Comparison of ENCODE assay signal across 16 cellular contexts in the genomic region with DNA sequence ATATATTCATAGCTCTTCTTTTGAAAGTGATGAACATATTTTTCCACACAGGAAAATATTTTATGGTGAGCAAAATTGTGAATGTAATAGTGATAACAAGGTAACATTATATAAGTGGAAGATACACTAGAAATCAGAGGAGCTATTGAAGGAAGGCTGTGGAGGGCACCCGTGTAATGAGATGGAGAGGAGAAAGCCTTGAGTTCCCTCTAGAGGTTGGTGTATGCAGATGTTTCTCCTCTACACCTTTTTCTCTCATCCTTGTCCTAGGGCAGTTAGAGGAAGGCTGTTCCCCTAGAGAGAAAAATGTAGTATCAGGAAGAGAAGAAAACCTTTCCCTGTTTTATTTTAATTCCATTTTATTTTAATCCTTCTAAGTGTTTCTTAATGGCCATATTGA. TPM values are rescaled to one million over a fixed set of nuclear protein-coding genes. Genes with fewer than 3 reads are reported as not detected.
DNase-seq lines count a peak whose midpoint lies in the region; ATAC-seq, FAIRE-seq and TF ChIP-seq lines count a peak whose summit lies in the region.
"Had no signal": no experiment of that assay in that cellular context is flagged by ENCODE, and none has a peak within 500 bp of the region (broad histone marks: within the 10 kb centered on the region; RNA-seq: fewer than 3 reads in every experiment).

No MANE protein-coding gene starts in this region.

- H3K27me3 ChIP-seq in BE2C (no peaks in the 10 kb centered on the region), Panc1 (ENCODE audit: control insufficient read depth, insufficient read depth, low read length) (no peaks in the 10 kb centered on the region), tibial nerve (no peaks in the 10 kb centered on the region)
- H3K27me3 ChIP-seq: testis had no signal

- no peaks in the 10 kb centered on the region for H3K36me3 Mint-ChIP-seq in endothelial cell (ENCODE audit: low read depth, unreplicated experiment)
- H3K36me3 Mint-ChIP-seq: CD8-positive, alpha-beta memory T cell had no signal

- H3K4me3 ChIP-seq in BE2C (ENCODE audit: low read depth, low read length) (no peak overlapping the region), Panc1 (ENCODE audit: low read depth in 2 of 2, low read length in 2 of 2) (no peak overlapping the region), kidney (ENCODE audit: low read length in 2 of 2) (no peak overlapping the region), tibial nerve (no peak overlapping the region)
- H3K4me3 ChIP-seq: testis had no signal

- DNase-seq in BE2C (no peak), GM13977 (ENCODE audit: low spot score) (no peak), Panc1 (ENCODE audit: low read depth, low spot score) (no peak), kidney (no peak), tibial nerve (ENCODE audit: low spot score in 2 of 2) (no peak), endothelial cell (ENCODE audit: low spot score) (no peak), NCI-H446 treated with DMSO at 0.1 percent for 48 hours (lab: John Stamatoyannopoulos, UW) (no peak), nucleus accumbens (lab: John Stamatoyannopoulos, UW) (no peak)
- DNase-seq: activated CD8-positive, alpha-beta memory T cell treated with anti-CD3 and anti-CD28 coated beads for 24 hours; NCI-H1092; occipital lobe; stimulated activated CD4-positive, alpha-beta T cell treated with anti-CD3 and anti-CD28 coated beads, Interleukin-4, amount 100 ng/mL, for 4 hours; testis had no signal

- no peaks in the 10 kb centered on the region for H3K9me3 Mint-ChIP-seq in endothelial cell (ENCODE audit: unreplicated experiment)

- no TSS peak for BruUV-seq in Panc1 (replicated peaks; lab: Mats Ljungman, UMichigan)

- in situ Hi-C loops in GM13977 (cut with MboI; ENCODE audit: low pct_unique_long_range_greater_than_20kb, low sequenced_read_pairs, unreplicated experiment): no loop called here
- in situ Hi-C loops in Panc1 (cut with HindIII; ENCODE audit: low pct_unique_long_range_greater_than_20kb, low sequenced_read_pairs): no loop called here

- H3K4me1 Mint-ChIP-seq in endothelial cell (ENCODE audit: unreplicated experiment): peaks cover 6% of the 10 kb centered on the region
- H3K4me1 Mint-ChIP-seq: CD8-positive, alpha-beta memory T cell had no signal

- TF ChIP-seq POLR2A in tibial nerve (IDR thresholded peaks at IDR 0.05): no peak

- WGBS in tibial nerve, 2 donors: 0 to 3% methylated on average over 1 of the region's 1 CpG

- peak; percentile 65; the same call in 1 of the 2 replicates for ATAC-seq in Panc1
- ATAC-seq: Right ventricle myocardium inferior had no signal

- H3K27ac ChIP-seq in Panc1 (ENCODE audit: low read length): no peak overlapping the region
- no peak overlapping the region for H3K27ac ChIP-seq in kidney (ENCODE audit: low read depth in 2 of 2, low read length in 2 of 2)
- no peak overlapping the region for H3K27ac ChIP-seq in tibial nerve
- H3K27ac ChIP-seq: testis had no signal

- intact Hi-C loops in Panc1 (cut with micrococcal nuclease; ENCODE audit: unreplicated experiment) (no loop called here), kidney (cut with DNase I) (no loop called here)

- no peak overlapping the region for H3K4me3 Mint-ChIP-seq in endothelial cell (ENCODE audit: unreplicated experiment)
- H3K4me3 Mint-ChIP-seq: CD8-positive, alpha-beta memory T cell had no signal

- no peak overlapping the region for H3K9ac ChIP-seq in kidney (ENCODE audit: low read length in 2 of 2)

- TF ChIP-seq EP300 in tibial nerve (IDR thresholded peaks at IDR 0.05): no peak

- no peak for FAIRE-seq in kidney (lab: Jason Lieb, UNC)
- FAIRE-seq: endometrium had no signal

- TF ChIP-seq CTCF in BE2C (IDR thresholded peaks at IDR 0.05; ENCODE audit: low read depth, low read length) (peak; percentile 41), GM13977 (IDR thresholded peaks at IDR 0.05; ENCODE audit: extremely low read depth, insufficient read depth, missing control alignments) (peak; percentile 18), Panc1 (IDR thresholded peaks at IDR 0.05) (peak; percentile 37; the same call in 1 of the 2 replicates), kidney (IDR thresholded peaks at IDR 0.05; ENCODE audit: borderline replicate concordance, extremely low read depth, insufficient read depth) (peak; percentile 21), tibial nerve (IDR thresholded peaks at IDR 0.05) (no peak), endothelial cell (IDR thresholded peaks at IDR 0.05; ENCODE audit: unreplicated experiment) (no peak)

- no peaks in the 10 kb centered on the region for H3K4me1 ChIP-seq in BE2C
- no peaks in the 10 kb centered on the region for H3K4me1 ChIP-seq in Panc1 (ENCODE audit: control insufficient read depth, insufficient read depth, low read length)
- no peaks in the 10 kb centered on the region for H3K4me1 ChIP-seq in kidney (ENCODE audit: control insufficient read depth in 1 of 2, insufficient read depth in 1 of 2, low read depth in 1 of 2, low read length in 2 of 2)
- H3K4me1 ChIP-seq in tibial nerve: no peaks in the 10 kb centered on the region
- H3K4me1 ChIP-seq: testis had no signal

- no peaks in the 10 kb centered on the region for H3K36me3 ChIP-seq in BE2C
- no peaks in the 10 kb centered on the region for H3K36me3 ChIP-seq in Panc1 (ENCODE audit: control insufficient read depth, insufficient read depth, low read length)
- no peaks in the 10 kb centered on the region for H3K36me3 ChIP-seq in kidney (ENCODE audit: control insufficient read depth in 1 of 2, insufficient read depth in 2 of 2, low read length in 2 of 2)
- no peaks in the 10 kb centered on the region for H3K36me3 ChIP-seq in tibial nerve

- no peaks in the 10 kb centered on the region for H3K9me3 ChIP-seq in BE2C
- no peaks in the 10 kb centered on the region for H3K9me3 ChIP-seq in Panc1 (ENCODE audit: control insufficient read depth, insufficient read depth, low read depth, low read length)
- no peaks in the 10 kb centered on the region for H3K9me3 ChIP-seq in kidney (ENCODE audit: control insufficient read depth in 1 of 2, low read length in 2 of 2)
- H3K9me3 ChIP-seq in tibial nerve: peaks cover 0 to 10% (median 0%) of the 10 kb centered on the region in 4 donors
- H3K9me3 ChIP-seq: testis had no signal

- no peaks in the 10 kb centered on the region for H3K27me3 Mint-ChIP-seq in endothelial cell (ENCODE audit: unreplicated experiment)
- H3K27me3 Mint-ChIP-seq: CD8-positive, alpha-beta memory T cell had no signal

- CTCF ChIA-PET in Panc1 (lab: Charles Lee): no interaction called here

- POLR2A ChIA-PET in Panc1 (lab: Charles Lee): no interaction called here

- no peak overlapping the region for H3K27ac Mint-ChIP-seq in endothelial cell (ENCODE audit: unreplicated experiment)
- H3K27ac Mint-ChIP-seq: CD8-positive, alpha-beta memory T cell had no signal

RNA-seq across cellular contexts. Expression of gene NRG3, which starts 54.6 kb away (rescaled TPM):
- 7.7 TPM for polyA plus RNA-seq in BE2C (2012; ENCODE audit: insufficient read depth, insufficient read length, low read depth)
- 0.08 TPM for total RNA-seq in Panc1 (2021; ENCODE audit: unreplicated experiment)
- not detected for polyA plus RNA-seq in Panc1 (2012; ENCODE audit: insufficient read length)
- total RNA-seq in kidney: 5.4 TPM
- 0.62 TPM for polyA plus RNA-seq in kidney (ENCODE audit: insufficient read depth, low read depth, low replicate concordance)
- total RNA-seq in tibial nerve: 1 to 10 TPM in 1 of 4 donors, under 1 TPM in 2, not detected in 1; 0.20 to 1.1 (median 0.84) TPM
- 8.2 TPM for total RNA-seq in endothelial cell (ENCODE audit: unreplicated experiment)
- total RNA-seq: CD8-positive, alpha-beta memory T cell; Right ventricle myocardium inferior had no signal
- polyA plus RNA-seq: CD8-positive, alpha-beta memory T cell had no signal

Comparison
In these comparisons a context has a peak if more than half of its experiments do, and no peak if none do; other contexts are left out.
1. CTCF ChIP-seq: peak in BE2C (single experiment), GM13977 (single experiment), Panc1 (single experiment) and kidney (single experiment); none in tibial nerve (0 of 5) and endothelial cell (single experiment).